7 cellular contexts compared by ENCODE assay signal in genomic region chr17:58336456-58337094, GRCh38. TPM values are rescaled to one million over a fixed set of nuclear protein-coding genes. Genes with fewer than 3 reads are reported as not detected.
DNase-seq lines count a peak whose midpoint lies in the region; ATAC-seq, FAIRE-seq and TF ChIP-seq lines count a peak whose summit lies in the region.

No MANE protein-coding gene starts in this region.

- H3K4me3 Mint-ChIP-seq in T-helper 17 cell = peak overlapping the region; percentile 100
- H3K4me3 Mint-ChIP-seq in endothelial cell (ENCODE audit: unreplicated experiment) = no peak overlapping the region

- no peaks in the 10 kb centered on the region for H3K27me3 ChIP-seq in smooth muscle cell (ENCODE audit: low read depth)

- peak overlapping the region; percentile 36 for H3K4me2 ChIP-seq in smooth muscle cell

- H3K27ac Mint-ChIP-seq in T-helper 17 cell = peak overlapping the region; percentile 100
- no peak overlapping the region for H3K27ac Mint-ChIP-seq in endothelial cell (ENCODE audit: unreplicated experiment)

- TF ChIP-seq CTCF in fibroblast of the aortic adventitia (IDR thresholded peaks at IDR 0.05; ENCODE audit: insufficient read depth, low read length) (no peak), smooth muscle cell (IDR thresholded peaks at IDR 0.05; ENCODE audit: borderline replicate concordance, insufficient read depth, poor library complexity, severe bottlenecking) (no peak), endothelial cell (IDR thresholded peaks at IDR 0.05; ENCODE audit: unreplicated experiment) (no peak)

- H3K4me3 ChIP-seq in fibroblast of the aortic adventitia (ENCODE audit: low read depth, low read length) = no peak overlapping the region
- H3K4me3 ChIP-seq in smooth muscle cell = no peak overlapping the region

- no peaks in the 10 kb centered on the region for H3K9me3 ChIP-seq in T-helper 17 cell (ENCODE audit: control insufficient read depth, low read length, poor library complexity, severe bottlenecking)
- H3K9me3 ChIP-seq in smooth muscle cell (replicated peaks; ENCODE audit: low read depth) = no peaks in the 10 kb centered on the region

- H3K9me3 Mint-ChIP-seq in endothelial cell (ENCODE audit: unreplicated experiment) = no peaks in the 10 kb centered on the region

- H3K4me1 ChIP-seq in smooth muscle cell (ENCODE audit: low read depth) = peaks cover 17% of the 10 kb centered on the region

- H3K36me3 Mint-ChIP-seq in T-helper 17 cell (ENCODE audit: low read depth) (peaks cover 11% of the 10 kb centered on the region), endothelial cell (ENCODE audit: low read depth, unreplicated experiment) (no peaks in the 10 kb centered on the region)

- H3K36me3 ChIP-seq in smooth muscle cell (ENCODE audit: low read depth) = no peaks in the 10 kb centered on the region

- FAIRE-seq in GM18507 (lab: Jason Lieb, UNC) = peak; percentile 63

- 58% methylated on average over 5 of the region's 5 CpGs for WGBS in smooth muscle cell (ENCODE audit: low lambda C conversion rate)

- no peak overlapping the region for H2AFZ ChIP-seq in smooth muscle cell (ENCODE audit: low read depth)

- peaks cover 16% of the 10 kb centered on the region for H3F3A ChIP-seq in smooth muscle cell (ENCODE audit: low read depth)

- H3K9ac ChIP-seq in smooth muscle cell (ENCODE audit: low read depth) = no peak overlapping the region

- ATAC-seq in T-helper 17 cell = no peak

- H3K27me3 Mint-ChIP-seq in T-helper 17 cell (no peaks in the 10 kb centered on the region), endothelial cell (ENCODE audit: unreplicated experiment) (peaks cover 9% of the 10 kb centered on the region)

- H4K20me1 ChIP-seq in smooth muscle cell (ENCODE audit: low read depth) = no peaks in the 10 kb centered on the region

- H3K4me1 Mint-ChIP-seq in T-helper 17 cell (peaks cover 76% of the 10 kb centered on the region), endothelial cell (ENCODE audit: unreplicated experiment) (peaks cover 38% of the 10 kb centered on the region)

- H3K27ac ChIP-seq in smooth muscle cell (ENCODE audit: low read depth) = peak overlapping the region; percentile 85

- no peaks in the 10 kb centered on the region for H3K79me2 ChIP-seq in smooth muscle cell (ENCODE audit: low read depth)

- DNase-seq in GM18507 (ENCODE audit: extremely low spot score, insufficient read length, low read depth) (no peak), T-helper 17 cell (no peak), fibroblast of the aortic adventitia (ENCODE audit: low read depth) (peak; percentile 43), smooth muscle cell (lab: John Stamatoyannopoulos, UW; ENCODE audit: unreplicated experiment) (no peak), NCI-H345 treated with DMSO at 0.1 percent for 48 hours (lab: John Stamatoyannopoulos, UW; ENCODE audit: unreplicated experiment) (no peak), endothelial cell (ENCODE audit: low spot score) (no peak), foreskin melanocyte (no peak)

RNA-seq across cellular contexts. Expression of gene TSPOAP1, which starts 8.0 kb away (rescaled TPM):
- total RNA-seq in T-helper 17 cell (10 to 100 TPM; 30.5 to 32.8 TPM), fibroblast of the aortic adventitia (ENCODE audit: low replicate concordance) (0.18 and 1.1 TPM in 2 replicates), smooth muscle cell (4.3 and 7.0 TPM in 2 replicates), endothelial cell (ENCODE audit: unreplicated experiment) (1.3 TPM)
- polyA plus RNA-seq in smooth muscle cell = 11.7 and 18.3 TPM in 2 replicates

RNA-seq across cellular contexts. Expression of gene SUPT4H1, which starts 15.4 kb away (rescaled TPM):
- total RNA-seq in T-helper 17 cell = 10 to 100 TPM; 41.3 to 50.6 TPM
- total RNA-seq in fibroblast of the aortic adventitia (ENCODE audit: low replicate concordance) = 18.2 and 34.9 TPM in 2 replicates
- total RNA-seq in smooth muscle cell = 58.5 and 66.1 TPM in 2 replicates
- 92.4 and 107 TPM in 2 replicates for polyA plus RNA-seq in smooth muscle cell
- total RNA-seq in endothelial cell (ENCODE audit: unreplicated experiment) = 150 TPM

RNA-seq across cellular contexts. Expression of gene MPO, which starts 55.8 kb away (rescaled TPM):
- total RNA-seq in T-helper 17 cell = under 1 TPM in 1 of 2 donors, not detected in 1; 0.07 TPM
- 0.09 TPM in 1 of 2 replicates, not detected in the other for total RNA-seq in fibroblast of the aortic adventitia (ENCODE audit: low replicate concordance)
- not detected in 2 replicates for total RNA-seq in smooth muscle cell
- polyA plus RNA-seq in smooth muscle cell = 0.09 TPM in 1 of 2 replicates, not detected in the other
- not detected for total RNA-seq in endothelial cell (ENCODE audit: unreplicated experiment)
